Comparison of ENCODE assay signal across 7 cellular contexts in genomic region chr16:16204543-16204942, GRCh38. TPM values are rescaled to one million over a fixed set of nuclear protein-coding genes. Genes with fewer than 3 reads are reported as not detected.
"Had no signal": no experiment of that assay in that cellular context is flagged by ENCODE, and none has a peak within 500 bp of the region (broad histone marks: within the 10 kb centered on the region; RNA-seq: fewer than 3 reads in every experiment).

No MANE protein-coding gene starts in this region.

RNA-seq across cellular contexts. Expression of gene ABCC6, which starts 18.8 kb away (rescaled TPM):
- total RNA-seq: activated CD4-positive, alpha-beta memory T cell treated with anti-CD3 and anti-CD28 coated beads for 36 hours; activated naive CD4-positive, alpha-beta T cell treated with anti-CD3 and anti-CD28 coated beads for 36 hours; activated naive CD4-positive, alpha-beta T cell treated with anti-CD3 and anti-CD28 coated beads, Interleukin-2, amount 50 U/mL, for 72 hours; activated T-cell treated with anti-CD3 and anti-CD28 coated beads, Interleukin-2, amount 50 U/mL, for 4 hours; activated T-helper 1 cell treated with anti-CD3 and anti-CD28 coated beads, Interleukin-12 subunit alpha, Interleukin-12 subunit beta, Interleukin-2, Interleukin-4 antibody, amounts not matched to agents 30 ng/mL and 10 ng/mL and 1 ng/mL, durations not matched to agents 14 hours and 24 hours and 36 hours; MCF 10A; T-helper 2 cell treated with Interferon-gamma antibody and Interleukin-4, amounts not matched to agents 100 ng/mL and 5 ng/mL, for 36 hours had no signal
